Comparison of ENCODE assay signal across 17 cellular contexts in genomic region chr16:2270588-2271470, GRCh38. TPM values are rescaled to one million over a fixed set of nuclear protein-coding genes. Genes with fewer than 3 reads are reported as not detected.
A peak's percentile ranks its signal among the peaks of the same experiment; 100 is the strongest.
DNase-seq lines count a peak whose midpoint lies in the region; ATAC-seq, FAIRE-seq and TF ChIP-seq lines count a peak whose summit lies in the region.
"Had no signal": no experiment of that assay in that cellular context is flagged by ENCODE, and none has a peak within 500 bp of the region (broad histone marks: within the 10 kb centered on the region; RNA-seq: fewer than 3 reads in every experiment).

No MANE protein-coding gene starts in this region.

- H3K36me3 ChIP-seq in SK-N-SH (replicated peaks in 1 of 2; ENCODE audit: control insufficient read depth in 1 of 2, insufficient read depth in 2 of 2, low read length in 1 of 2) (peaks cover 2 to 7% of the 10 kb centered on the region in 2 experiments), H7 (replicated peaks; ENCODE audit: control insufficient read depth, insufficient read depth, low read length) (peaks cover 3% of the 10 kb centered on the region), K562 (ENCODE audit: control insufficient read depth, insufficient read depth, low read length) (peaks cover 10% of the 10 kb centered on the region; the same call in 2 of the 3 replicates), osteoblast (ENCODE audit: insufficient read depth, low read length) (peaks cover 3% of the 10 kb centered on the region)

- 78% methylated on average over 5 of the region's 15 CpGs for WGBS in SK-N-SH (ENCODE audit: low lambda C conversion rate)
- 79% methylated on average over 11 of the region's 15 CpGs for WGBS in K562 (ENCODE audit: insufficient coverage, low coverage, missing lambda C conversion rate)

- H3K79me2 ChIP-seq in SK-N-SH (ENCODE audit: insufficient read depth) (peaks cover 54% of the 10 kb centered on the region), K562 (ENCODE audit: control insufficient read depth, insufficient read depth, low read length) (peaks cover 46% of the 10 kb centered on the region), osteoblast (ENCODE audit: insufficient read depth, low read length) (peaks cover 46% of the 10 kb centered on the region)

- TF ChIP-seq POLR2A in K562 (conservative IDR thresholded peaks at IDR 0.05), result no peak

- H3K27me3 ChIP-seq in SK-N-SH (ENCODE audit: insufficient read depth) (no peaks in the 10 kb centered on the region), H7 (ENCODE audit: control insufficient read depth, insufficient read depth, low read length) (no peaks in the 10 kb centered on the region; the same call in 1 of the 2 replicates), K562 (ENCODE audit: control insufficient read depth in 2 of 2, insufficient read depth in 2 of 2, low read length in 2 of 2) (no peaks in the 10 kb centered on the region), osteoblast (ENCODE audit: insufficient read depth, low read length) (peaks cover 1% of the 10 kb centered on the region)

- H3K9ac ChIP-seq in SK-N-SH (no peak overlapping the region), K562 (ENCODE audit: insufficient read depth in 1 of 2, low read depth in 2 of 2, low read length in 2 of 2) (peak overlapping the region in 1 of 2 experiments; percentile 85; a peak in 2 of 4 replicates)

- peaks cover 20 to 25% of the 10 kb centered on the region in 2 donors for H3K4me1 Mint-ChIP-seq in effector memory CD8-positive, alpha-beta T cell (ENCODE audit: low read depth in 2 of 2)

- TF ChIP-seq EP300 in SK-N-SH (IDR thresholded peaks at IDR 0.05; ENCODE audit: borderline replicate concordance in 1 of 2, low read depth in 1 of 2, low read length in 1 of 2) (no peak), K562 (IDR thresholded peaks at IDR 0.05; ENCODE audit: low read length) (no peak)

- peaks cover 8 to 24% of the 10 kb centered on the region in 2 experiments; a peak in 2 of 4 replicates for H3K4me1 ChIP-seq in SK-N-SH (ENCODE audit: control insufficient read depth in 1 of 2, insufficient read depth in 2 of 2, low read depth in 1 of 2, low read length in 1 of 2)
- peaks cover 10 to 68% of the 10 kb centered on the region in 2 experiments; a peak in 4 of 5 replicates for H3K4me1 ChIP-seq in K562 (replicated peaks in 1 of 2; ENCODE audit: control insufficient read depth in 2 of 2, insufficient read depth in 2 of 2, low read length in 2 of 2)
- H3K4me1 ChIP-seq in osteoblast (ENCODE audit: insufficient read depth, low read length), result peaks cover 19% of the 10 kb centered on the region

- no peak for FAIRE-seq in K562 (lab: Jason Lieb, UNC)
- FAIRE-seq: A204.1, GM12891 had no signal

- peak overlapping the region; percentile 97; the same call in 1 of the 2 replicates for H3K4me2 ChIP-seq in SK-N-SH
- no peak overlapping the region for H3K4me2 ChIP-seq in K562 (ENCODE audit: insufficient read depth, low read length)
- H3K4me2 ChIP-seq in osteoblast (ENCODE audit: insufficient read depth, low read length), result no peak overlapping the region

- H3K9me3 Mint-ChIP-seq in effector memory CD8-positive, alpha-beta T cell, result no peaks in the 10 kb centered on the region

- TF ChIP-seq CTCF in SK-N-SH (IDR thresholded peaks at IDR 0.05) (no peak), K562 (IDR thresholded peaks at IDR 0.05 in 2 of 3, conservative IDR thresholded peaks at IDR 0.05 in 1 of 3; ENCODE audit: insufficient read depth in 2 of 3, low read depth in 1 of 3, low read length in 3 of 3) (no peak), osteoblast (IDR thresholded peaks at IDR 0.05; ENCODE audit: extremely low read depth, low read depth, low read length) (no peak)

- no peaks in the 10 kb centered on the region for H3K27me3 Mint-ChIP-seq in effector memory CD8-positive, alpha-beta T cell

- in situ Hi-C loops in K562 (cut with MboI), result no loop called here

- POLR2A ChIA-PET in SK-N-SH (lab: Yijun Ruan, JAX) (interaction anchor here (0.6 to 1.5 kb wide), 4 partner anchors 10 to 44 kb away, joined by 3 read pairs; no protein-coding TSS in a partner anchor), K562 (lab: Yijun Ruan, JAX) (interaction anchor here (0.7 to 1.9 kb wide), 9 partner anchors 7 to 261 kb away, joined by 3 to 8 read pairs (median 3); partner anchors contain the start of gene ECI1)

- no peak for TF ChIP-seq RAD21 in SK-N-SH (IDR thresholded peaks at IDR 0.05; ENCODE audit: low read length)
- TF ChIP-seq RAD21 in K562 (CRISPR knock-in tag; conservative IDR thresholded peaks at IDR 0.05 in 1 of 2, IDR thresholded peaks at IDR 0.05 in 1 of 2), result no peak

- H3K9me2 ChIP-seq in SK-N-SH, result no peaks in the 10 kb centered on the region

- DNase-seq in SK-N-SH (no peak), H7 (peak; percentile 49), K562 (ENCODE audit: extremely low read depth in 1 of 4, low spot score in 3 of 4) (no peak), osteoblast (ENCODE audit: insufficient read length, low spot score, missing footprints) (peak; percentile 54), NCI-H2171 treated with DMSO at 0.1 percent for 48 hours (lab: John Stamatoyannopoulos, UW) (no peak)
- no peak for DNase-seq in effector memory CD8-positive, alpha-beta T cell
- DNase-seq: KG1, NCI-H1092, NCI-H1694, NCI-H510A, OCI-M1, RPMI8226 had no signal

- peaks cover 21% of the 10 kb centered on the region for H3K36me3 Mint-ChIP-seq in effector memory CD8-positive, alpha-beta T cell (ENCODE audit: insufficient read depth)

- intact Hi-C loops in K562 (cut with micrococcal nuclease), result no loop called here

- no peak overlapping the region for H3K4me3 Mint-ChIP-seq in effector memory CD8-positive, alpha-beta T cell

- peaks cover 3% of the 10 kb centered on the region for H3K9me1 ChIP-seq in K562 (ENCODE audit: control insufficient read depth, insufficient read depth, low read length)

- no peak for ATAC-seq in SK-N-SH treated with all-trans-retinoic acid at 6 μM for 48 hours
- ATAC-seq in K562, result no peak
- no peak for ATAC-seq in GM21786 (IDR thresholded peaks at IDR 0.05; ENCODE audit: unreplicated experiment)
- ATAC-seq in effector memory CD8-positive, alpha-beta T cell (replicated peaks), result no peak
- ATAC-seq: HCT116 had no signal

- H3K9me3 ChIP-seq in SK-N-SH (no peaks in the 10 kb centered on the region), K562 (replicated peaks; ENCODE audit: control insufficient read depth, insufficient read depth, low read depth, low read length) (no peaks in the 10 kb centered on the region), osteoblast (ENCODE audit: low read depth, low read length) (no peaks in the 10 kb centered on the region)

- H3K4me3 ChIP-seq in SK-N-SH (ENCODE audit: low read depth in 2 of 2, low read length in 1 of 2) (no peak overlapping the region), H7 (ENCODE audit: insufficient read depth, low read depth, low read length) (no peak overlapping the region), K562 (no peak overlapping the region), osteoblast (ENCODE audit: insufficient read depth, low read length) (no peak overlapping the region)

- no TSS peak for BruUV-seq in K562 (replicated peaks; lab: Mats Ljungman, UMichigan)

- CTCF ChIA-PET in SK-N-SH (lab: Yijun Ruan, JAX) (interaction anchor here (1.3 kb wide), 2 partner anchors 70 to 152 kb away, joined by 4 to 5 read pairs; partner anchors contain the start of gene ABCA3), K562 (lab: Yijun Ruan, JAX; ENCODE audit: low intra/inter-chr PET ratio) (no interaction called here)

- peaks cover 9% of the 10 kb centered on the region for H3F3A ChIP-seq in SK-N-SH (replicated peaks; ENCODE audit: insufficient read depth)

- peaks cover 22% of the 10 kb centered on the region for H4K20me1 ChIP-seq in SK-N-SH (ENCODE audit: insufficient read depth)
- peaks cover 4% of the 10 kb centered on the region for H4K20me1 ChIP-seq in K562 (replicated peaks; ENCODE audit: control insufficient read depth, insufficient read depth, low read length)
- H4K20me1 ChIP-seq in osteoblast (ENCODE audit: insufficient read depth, low read length), result peaks cover 18% of the 10 kb centered on the region

- H3K27ac ChIP-seq in SK-N-SH (ENCODE audit: low read depth in 2 of 2, low read length in 1 of 2) (no peak overlapping the region; a peak in 1 of 4 replicates), K562 (ENCODE audit: extremely low read depth, low read depth, low read length) (no peak overlapping the region), osteoblast (ENCODE audit: low read depth, low read length) (no peak overlapping the region)

- H2AFZ ChIP-seq in SK-N-SH (ENCODE audit: low read depth) (no peak overlapping the region), K562 (ENCODE audit: low read depth, low read length) (no peak overlapping the region), osteoblast (ENCODE audit: low read length) (no peak overlapping the region)

- peak overlapping the region in 1 of 2 donors; percentile 46 for H3K27ac Mint-ChIP-seq in effector memory CD8-positive, alpha-beta T cell

RNA-seq across cellular contexts. Expression of gene RNPS1, which starts 2.9 kb away (rescaled TPM):
- polyA plus RNA-seq in SK-N-SH (2012; rRNA removed) (227 and 277 TPM in 2 replicates), K562 (2011; rRNA removed) (202 and 211 TPM in 2 replicates), K562 (2014; fragmentation: Illumina TruSeq; extraction: Trizol) (307 and 351 TPM in 2 replicates), K562 (2014; fragmentation: Nextera tagmentation; extraction: Ambion mirVana) (10 to 100 TPM; 44.9 to 50.6 TPM), K562 (2014; rRNA removed) (286 and 343 TPM in 2 replicates)
- 197 and 233 TPM in 2 replicates for polyA plus RNA-seq in SK-N-SH (2012; cell fraction: cytosol; rRNA removed)
- polyA plus RNA-seq in SK-N-SH (2012; cell fraction: nucleus; rRNA removed), result 394 and 395 TPM in 2 replicates
- 282 and 306 TPM in 2 replicates for total RNA-seq in H7 (2014; rRNA removed; shearing (Covaris generic))
- total RNA-seq in K562 (2011; cell fraction: chromatin; rRNA removed; ENCODE audit: low replicate concordance), result 373 and 378 TPM in 2 replicates
- 251 and 274 TPM in 2 replicates for total RNA-seq in K562 (2011; cell fraction: nucleolus; rRNA removed)
- 357 and 477 TPM in 2 replicates for total RNA-seq in K562 (2011; cell fraction: nucleoplasm; rRNA removed)
- total RNA-seq in K562 (2014; rRNA removed) (252 and 305 TPM in 2 replicates), K562 (2014; rRNA removed; fragmentation: Illumina TruSeq; extraction: Trizol) (122 and 138 TPM in 2 replicates), K562 (2015; rRNA removed; fragmentation: Illumina TruSeq; extraction: Trizol) (188 and 196 TPM in 2 replicates), K562 (2021) (338 and 343 TPM in 2 replicates), osteoblast (64.2 and 81.1 TPM in 2 replicates)
- 319 and 500 TPM in 2 replicates for polyA plus RNA-seq in K562 (2011; cell fraction: cytosol; rRNA removed)
- polyA plus RNA-seq in K562 (2011; cell fraction: nucleus; rRNA removed), result 227 and 282 TPM in 2 replicates
- 240 and 340 TPM in 2 replicates for polyA plus RNA-seq in K562 (2012)
- polyA minus RNA-seq in K562 (2011; rRNA and poly(A)+ RNA removed), result 122 and 170 TPM in 2 replicates
- 137 and 148 TPM in 2 replicates for polyA minus RNA-seq in K562 (2011; cell fraction: cytosol; rRNA and poly(A)+ RNA removed)
- polyA minus RNA-seq in K562 (2011; cell fraction: nucleus; rRNA and poly(A)+ RNA removed), result 71.2 and 87.7 TPM in 2 replicates

RNA-seq across cellular contexts. Expression of gene ECI1, which starts 19.4 kb away (rescaled TPM):
- polyA plus RNA-seq in SK-N-SH (2012; rRNA removed) (53.3 and 61.8 TPM in 2 replicates), K562 (2011; rRNA removed) (70.5 and 106 TPM in 2 replicates), K562 (2014; fragmentation: Illumina TruSeq; extraction: Trizol) (32.0 and 72.2 TPM in 2 replicates), K562 (2014; fragmentation: Nextera tagmentation; extraction: Ambion mirVana) (1 to 10 TPM; 4.7 to 7.6 TPM), K562 (2014; rRNA removed) (189 and 199 TPM in 2 replicates)
- polyA plus RNA-seq in SK-N-SH (2012; cell fraction: cytosol; rRNA removed), result 25.8 and 38.7 TPM in 2 replicates
- 72.9 and 107 TPM in 2 replicates for polyA plus RNA-seq in SK-N-SH (2012; cell fraction: nucleus; rRNA removed)
- total RNA-seq in H7 (2014; rRNA removed; shearing (Covaris generic)), result 115 and 122 TPM in 2 replicates
- 82.7 and 201 TPM in 2 replicates for total RNA-seq in K562 (2011; cell fraction: chromatin; rRNA removed; ENCODE audit: low replicate concordance)
- 140 and 148 TPM in 2 replicates for total RNA-seq in K562 (2011; cell fraction: nucleolus; rRNA removed)
- 85.4 and 93.3 TPM in 2 replicates for total RNA-seq in K562 (2011; cell fraction: nucleoplasm; rRNA removed)
- total RNA-seq in K562 (2014; rRNA removed) (175 and 241 TPM in 2 replicates), K562 (2014; rRNA removed; fragmentation: Illumina TruSeq; extraction: Trizol) (21.4 and 22.6 TPM in 2 replicates), K562 (2015; rRNA removed; fragmentation: Illumina TruSeq; extraction: Trizol) (54.0 and 55.0 TPM in 2 replicates), K562 (2021) (172 and 181 TPM in 2 replicates), osteoblast (42.3 and 44.5 TPM in 2 replicates)
- 147 and 284 TPM in 2 replicates for polyA plus RNA-seq in K562 (2011; cell fraction: cytosol; rRNA removed)
- 105 and 118 TPM in 2 replicates for polyA plus RNA-seq in K562 (2011; cell fraction: nucleus; rRNA removed)
- polyA plus RNA-seq in K562 (2012), result 136 and 268 TPM in 2 replicates
- 14.3 and 21.6 TPM in 2 replicates for polyA minus RNA-seq in K562 (2011; rRNA and poly(A)+ RNA removed)
- 51.2 and 72.4 TPM in 2 replicates for polyA minus RNA-seq in K562 (2011; cell fraction: cytosol; rRNA and poly(A)+ RNA removed)
- polyA minus RNA-seq in K562 (2011; cell fraction: nucleus; rRNA and poly(A)+ RNA removed), result 26.7 and 36.3 TPM in 2 replicates

RNA-seq across cellular contexts. Expression of gene DNASE1L2, which starts 34.6 kb away (rescaled TPM):
- 2.4 and 2.5 TPM in 2 replicates for polyA plus RNA-seq in SK-N-SH (2012; rRNA removed)
- polyA plus RNA-seq in SK-N-SH (2012; cell fraction: cytosol; rRNA removed), result 0.31 and 0.63 TPM in 2 replicates
- 15.1 and 20.3 TPM in 2 replicates for polyA plus RNA-seq in SK-N-SH (2012; cell fraction: nucleus; rRNA removed)
- 0.48 and 0.69 TPM in 2 replicates for total RNA-seq in H7 (2014; rRNA removed; shearing (Covaris generic))
- total RNA-seq in K562 (2011; cell fraction: chromatin; rRNA removed; ENCODE audit: low replicate concordance), result 8.6 and 40.6 TPM in 2 replicates
- total RNA-seq in K562 (2011; cell fraction: nucleolus; rRNA removed), result 34.9 and 37.8 TPM in 2 replicates
- 12.8 and 15.3 TPM in 2 replicates for total RNA-seq in K562 (2011; cell fraction: nucleoplasm; rRNA removed)
- 2.2 and 2.6 TPM in 2 replicates for total RNA-seq in K562 (2014; rRNA removed)
- 0.11 TPM in 1 of 2 replicates, not detected in the other for total RNA-seq in K562 (2014; rRNA removed; fragmentation: Illumina TruSeq; extraction: Trizol)
- 1.9 and 2.1 TPM in 2 replicates for total RNA-seq in K562 (2015; rRNA removed; fragmentation: Illumina TruSeq; extraction: Trizol)
- 2.7 and 4.1 TPM in 2 replicates for total RNA-seq in K562 (2021)
- polyA plus RNA-seq in K562 (2011; rRNA removed), result 1.6 and 4.6 TPM in 2 replicates
- 2.3 and 6.0 TPM in 2 replicates for polyA plus RNA-seq in K562 (2011; cell fraction: cytosol; rRNA removed)
- polyA plus RNA-seq in K562 (2011; cell fraction: nucleus; rRNA removed), result 47.3 and 57.1 TPM in 2 replicates
- 2.7 and 5.3 TPM in 2 replicates for polyA plus RNA-seq in K562 (2012)
- polyA plus RNA-seq in K562 (2014; fragmentation: Illumina TruSeq; extraction: Trizol), result 0.25 and 0.83 TPM in 2 replicates
- under 1 TPM in 1 of 2 experiments, not detected in 1; 0.08 TPM for polyA plus RNA-seq in K562 (2014; fragmentation: Nextera tagmentation; extraction: Ambion mirVana)
- polyA plus RNA-seq in K562 (2014; rRNA removed), result 2.5 and 3.1 TPM in 2 replicates
- 0.11 and 0.45 TPM in 2 replicates for polyA minus RNA-seq in K562 (2011; rRNA and poly(A)+ RNA removed)
- 0.38 and 1.8 TPM in 2 replicates for polyA minus RNA-seq in K562 (2011; cell fraction: cytosol; rRNA and poly(A)+ RNA removed)
- 5.1 and 6.1 TPM in 2 replicates for polyA minus RNA-seq in K562 (2011; cell fraction: nucleus; rRNA and poly(A)+ RNA removed)
- 0.72 and 0.88 TPM in 2 replicates for total RNA-seq in osteoblast

RNA-seq across cellular contexts. Expression of gene E4F1, which starts 47.4 kb away (rescaled TPM):
- polyA plus RNA-seq in SK-N-SH (2012; rRNA removed), result 33.0 and 34.0 TPM in 2 replicates
- polyA plus RNA-seq in SK-N-SH (2012; cell fraction: cytosol; rRNA removed), result 6.1 and 11.4 TPM in 2 replicates
- 185 and 366 TPM in 2 replicates for polyA plus RNA-seq in SK-N-SH (2012; cell fraction: nucleus; rRNA removed)
- total RNA-seq in H7 (2014; rRNA removed; shearing (Covaris generic)), result 33.4 and 36.8 TPM in 2 replicates
- total RNA-seq in K562 (2011; cell fraction: chromatin; rRNA removed; ENCODE audit: low replicate concordance), result 59.2 and 250 TPM in 2 replicates
- total RNA-seq in K562 (2011; cell fraction: nucleolus; rRNA removed), result 208 and 236 TPM in 2 replicates
- 68.1 and 94.3 TPM in 2 replicates for total RNA-seq in K562 (2011; cell fraction: nucleoplasm; rRNA removed)
- 94.9 and 97.1 TPM in 2 replicates for total RNA-seq in K562 (2014; rRNA removed)
- 3.7 and 5.5 TPM in 2 replicates for total RNA-seq in K562 (2014; rRNA removed; fragmentation: Illumina TruSeq; extraction: Trizol)
- total RNA-seq in K562 (2015; rRNA removed; fragmentation: Illumina TruSeq; extraction: Trizol), result 33.1 and 37.3 TPM in 2 replicates
- total RNA-seq in K562 (2021), result 53.2 and 63.2 TPM in 2 replicates
- polyA plus RNA-seq in K562 (2011; rRNA removed), result 20.4 and 32.0 TPM in 2 replicates
- polyA plus RNA-seq in K562 (2011; cell fraction: cytosol; rRNA removed), result 27.5 and 65.2 TPM in 2 replicates
- polyA plus RNA-seq in K562 (2011; cell fraction: nucleus; rRNA removed), result 215 and 329 TPM in 2 replicates
- polyA plus RNA-seq in K562 (2012), result 34.9 and 35.9 TPM in 2 replicates
- polyA plus RNA-seq in K562 (2014; fragmentation: Illumina TruSeq; extraction: Trizol), result 5.6 and 23.2 TPM in 2 replicates
- under 1 TPM; 0.48 to 0.96 TPM for polyA plus RNA-seq in K562 (2014; fragmentation: Nextera tagmentation; extraction: Ambion mirVana)
- 58.7 and 62.7 TPM in 2 replicates for polyA plus RNA-seq in K562 (2014; rRNA removed)
- 5.5 and 8.4 TPM in 2 replicates for polyA minus RNA-seq in K562 (2011; rRNA and poly(A)+ RNA removed)
- 30.6 and 30.9 TPM in 2 replicates for polyA minus RNA-seq in K562 (2011; cell fraction: cytosol; rRNA and poly(A)+ RNA removed)
- polyA minus RNA-seq in K562 (2011; cell fraction: nucleus; rRNA and poly(A)+ RNA removed), result 67.1 and 68.3 TPM in 2 replicates
- 30.9 and 31.5 TPM in 2 replicates for total RNA-seq in osteoblast

RNA-seq across cellular contexts. Expression of gene PGP, which starts 56.2 kb away (rescaled TPM):
- polyA plus RNA-seq in SK-N-SH (2012; rRNA removed), result 10.3 and 10.8 TPM in 2 replicates
- 5.1 and 7.0 TPM in 2 replicates for polyA plus RNA-seq in SK-N-SH (2012; cell fraction: cytosol; rRNA removed)
- polyA plus RNA-seq in SK-N-SH (2012; cell fraction: nucleus; rRNA removed), result 33.0 and 37.2 TPM in 2 replicates
- 42.5 and 57.4 TPM in 2 replicates for total RNA-seq in H7 (2014; rRNA removed; shearing (Covaris generic))
- 31.1 and 74.2 TPM in 2 replicates for total RNA-seq in K562 (2011; cell fraction: chromatin; rRNA removed; ENCODE audit: low replicate concordance)
- total RNA-seq in K562 (2011; cell fraction: nucleolus; rRNA removed), result 69.6 and 75.5 TPM in 2 replicates
- total RNA-seq in K562 (2011; cell fraction: nucleoplasm; rRNA removed), result 40.6 and 42.6 TPM in 2 replicates
- total RNA-seq in K562 (2014; rRNA removed), result 57.6 and 70.2 TPM in 2 replicates
- 8.5 and 11.4 TPM in 2 replicates for total RNA-seq in K562 (2014; rRNA removed; fragmentation: Illumina TruSeq; extraction: Trizol)
- total RNA-seq in K562 (2015; rRNA removed; fragmentation: Illumina TruSeq; extraction: Trizol), result 24.1 and 26.5 TPM in 2 replicates
- 44.9 and 49.6 TPM in 2 replicates for total RNA-seq in K562 (2021)
- polyA plus RNA-seq in K562 (2011; rRNA removed), result 19.6 and 27.9 TPM in 2 replicates
- polyA plus RNA-seq in K562 (2011; cell fraction: cytosol; rRNA removed), result 27.6 and 84.2 TPM in 2 replicates
- 92.6 and 123 TPM in 2 replicates for polyA plus RNA-seq in K562 (2011; cell fraction: nucleus; rRNA removed)
- 33.7 and 34.1 TPM in 2 replicates for polyA plus RNA-seq in K562 (2012)
- 14.2 and 20.7 TPM in 2 replicates for polyA plus RNA-seq in K562 (2014; fragmentation: Illumina TruSeq; extraction: Trizol)
- polyA plus RNA-seq in K562 (2014; fragmentation: Nextera tagmentation; extraction: Ambion mirVana), result 1 to 10 TPM; 1.1 to 3.0 TPM
- polyA plus RNA-seq in K562 (2014; rRNA removed), result 54.0 and 55.6 TPM in 2 replicates
- 7.3 and 7.4 TPM in 2 replicates for polyA minus RNA-seq in K562 (2011; rRNA and poly(A)+ RNA removed)
- polyA minus RNA-seq in K562 (2011; cell fraction: cytosol; rRNA and poly(A)+ RNA removed), result 13.6 and 18.7 TPM in 2 replicates
- polyA minus RNA-seq in K562 (2011; cell fraction: nucleus; rRNA and poly(A)+ RNA removed), result 29.8 and 32.1 TPM in 2 replicates
- 14.1 and 14.4 TPM in 2 replicates for total RNA-seq in osteoblast

Comparison
In these comparisons a context has a peak if more than half of its experiments do, and no peak if none do; other contexts are left out.
1. DNase-seq: peak in H7 (single experiment) and osteoblast (single experiment); none in SK-N-SH (single experiment), K562 (0 of 4), effector memory CD8-positive, alpha-beta T cell (0 of 3) and NCI-H2171 treated with DMSO at 0.1 percent for 48 hours (single experiment).